In the genomic region with DNA sequence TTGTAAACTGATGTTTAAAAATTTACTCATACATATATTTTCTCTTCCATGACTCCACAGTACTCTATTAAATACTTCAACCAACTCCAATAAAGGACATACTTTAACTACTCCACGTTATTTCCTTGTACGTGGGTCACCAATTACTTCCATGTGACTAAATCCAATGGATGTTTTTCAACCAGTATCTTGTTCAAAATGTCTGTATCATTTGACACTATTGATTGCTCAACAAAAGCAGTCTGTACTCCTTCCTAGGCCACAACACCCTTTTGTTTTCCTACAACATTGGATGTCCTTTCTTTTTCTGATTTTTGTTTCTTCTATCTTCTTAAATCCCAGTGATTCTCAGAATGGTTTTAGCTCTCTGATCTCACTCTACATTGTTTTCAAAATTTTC, we compare ENCODE assay signal across 21 cellular contexts.
"Had no signal": no experiment of that assay in that cellular context is flagged by ENCODE, and none has a peak within 500 bp of the region (broad histone marks: within the 10 kb centered on the region; RNA-seq: fewer than 3 reads in every experiment).

No MANE protein-coding gene starts in this region.

- H3K27ac ChIP-seq: HL-60, KMS-11, RWPE1 had no signal

- H3K27me3 Mint-ChIP-seq: IgD-negative memory B cell had no signal

- H3K4me3 ChIP-seq: K562 had no signal

- H3K4me1 Mint-ChIP-seq: IgD-negative memory B cell had no signal

- H3K36me3 Mint-ChIP-seq: IgD-negative memory B cell had no signal

- H3K4me3 Mint-ChIP-seq: IgD-negative memory B cell had no signal

- FAIRE-seq: HTR-8/SVneo, K562 had no signal

- DNase-seq: Kasumi-1, MM.1S, NCI-H1092 treated with DMSO at 0.1 percent for 48 hours, NCI-H1436, NCI-H187, NCI-H2029, NCI-H2081 treated with DMSO at 0.1 percent for 48 hours, NCI-H2171, NCI-H226, NCI-H446, NCI-H510A, NCI-H524 treated with DMSO at 0.1 percent for 48 hours, NCI-H69, NCI-H774, SHP77 had no signal

- H3K9ac ChIP-seq: KMS-11 had no signal
